In the genomic region with DNA sequence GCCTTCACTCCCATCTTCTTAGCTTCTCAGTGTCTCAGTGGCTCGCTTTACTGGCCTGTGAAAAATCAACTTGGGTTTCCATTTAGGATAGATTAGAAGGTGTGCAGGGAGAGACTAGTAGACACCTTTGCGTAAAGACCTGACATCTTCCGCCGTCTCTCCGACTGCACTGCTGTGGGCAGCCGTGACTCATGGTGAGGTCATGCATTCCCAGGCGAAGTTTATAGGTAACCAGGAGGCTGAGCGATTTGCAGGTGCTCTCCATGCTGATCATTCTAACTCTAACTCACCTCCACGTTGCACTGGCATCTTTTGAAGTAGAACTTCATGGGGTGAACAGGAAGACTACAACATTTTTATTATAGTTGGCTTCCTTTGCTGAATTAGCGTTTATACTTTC, we compare ENCODE assay signal across 11 cellular contexts.
DNase-seq lines count a peak whose midpoint lies in the region; ATAC-seq, FAIRE-seq and TF ChIP-seq lines count a peak whose summit lies in the region.
"Had no signal": no experiment of that assay in that cellular context is flagged by ENCODE, and none has a peak within 500 bp of the region (broad histone marks: within the 10 kb centered on the region; RNA-seq: fewer than 3 reads in every experiment).

No MANE protein-coding gene starts in this region.

- H3K9ac ChIP-seq in smooth muscle cell (ENCODE audit: low read depth), result no peak overlapping the region

- no peaks in the 10 kb centered on the region for H3K4me1 ChIP-seq in body of pancreas
- H3K4me1 ChIP-seq in smooth muscle cell (ENCODE audit: low read depth), result peaks cover 24% of the 10 kb centered on the region
- no peaks in the 10 kb centered on the region for H3K4me1 ChIP-seq in HAP-1
- H3K4me1 ChIP-seq: gastrocnemius medialis had no signal

- peak; percentile 87 for ATAC-seq in body of pancreas
- ATAC-seq: gastrocnemius medialis had no signal

- in situ Hi-C loops in HAP-1 (cut with MboI; ENCODE audit: low sequenced_read_pairs), result no loop called here

- no peaks in the 10 kb centered on the region for H3K36me3 ChIP-seq in body of pancreas (replicated peaks in 1 of 2; ENCODE audit: insufficient read depth in 1 of 2, low read depth in 2 of 2)
- H3K36me3 ChIP-seq in smooth muscle cell (ENCODE audit: low read depth), result no peaks in the 10 kb centered on the region
- H3K36me3 ChIP-seq in HAP-1 (replicated peaks), result no peaks in the 10 kb centered on the region
- H3K36me3 ChIP-seq: gastrocnemius medialis had no signal

- intact Hi-C loops in body of pancreas (cut with DNase I), result no loop called here

- H3K27me3 ChIP-seq in body of pancreas (no peaks in the 10 kb centered on the region), smooth muscle cell (ENCODE audit: low read depth) (no peaks in the 10 kb centered on the region), HAP-1 (ENCODE audit: low read depth) (no peaks in the 10 kb centered on the region)
- H3K27me3 ChIP-seq: gastrocnemius medialis had no signal

- no peaks in the 10 kb centered on the region for H3F3A ChIP-seq in smooth muscle cell (ENCODE audit: low read depth)

- H3K79me2 ChIP-seq in smooth muscle cell (ENCODE audit: low read depth), result no peaks in the 10 kb centered on the region

- no peak for DNase-seq in GM12892 (ENCODE audit: insufficient read length)
- DNase-seq in RCC 7860 (ENCODE audit: low spot score), result peak; percentile 79
- DNase-seq in body of pancreas, result peak; percentile 27 to 50 (median 47)
- DNase-seq in smooth muscle cell (lab: John Stamatoyannopoulos, UW; ENCODE audit: unreplicated experiment), result no peak
- no peak for DNase-seq in HAP-1 (ENCODE audit: low spot score in 2 of 2)
- DNase-seq in GM10266 (ENCODE audit: extremely low spot score), result no peak
- no peak for DNase-seq in D341Med (ENCODE audit: low spot score)
- no peak for DNase-seq in DMS 273 (lab: John Stamatoyannopoulos, UW; ENCODE audit: unreplicated experiment)
- DNase-seq: DMS153, NCI-H2227 treated with DMSO at 0.1 percent for 48 hours had no signal

- FAIRE-seq in GM12892 (lab: Jason Lieb, UNC) (peak; percentile 33), RCC 7860 (lab: Jason Lieb, UNC) (peak; percentile 82)

- WGBS in body of pancreas, 2 donors, result 42 to 43% methylated on average over 10 of the region's 10 CpGs
- WGBS in smooth muscle cell (ENCODE audit: low lambda C conversion rate), result 63% methylated on average over 10 of the region's 10 CpGs

- TF ChIP-seq CTCF in body of pancreas (IDR thresholded peaks at IDR 0.05) (no peak), smooth muscle cell (IDR thresholded peaks at IDR 0.05; ENCODE audit: borderline replicate concordance, insufficient read depth, poor library complexity, severe bottlenecking) (no peak), GM10266 (IDR thresholded peaks at IDR 0.05; ENCODE audit: control insufficient read depth, insufficient read depth, low read depth, missing control alignments) (no peak)

- no peak overlapping the region for H3K4me2 ChIP-seq in smooth muscle cell

- no peaks in the 10 kb centered on the region for H4K20me1 ChIP-seq in smooth muscle cell (ENCODE audit: low read depth)

- H3K4me3 ChIP-seq in body of pancreas, result no peak overlapping the region
- no peak overlapping the region for H3K4me3 ChIP-seq in smooth muscle cell
- H3K4me3 ChIP-seq in HAP-1, result no peak overlapping the region
- H3K4me3 ChIP-seq: gastrocnemius medialis had no signal

- H2AFZ ChIP-seq in smooth muscle cell (ENCODE audit: low read depth), result no peak overlapping the region

- TF ChIP-seq POLR2A in GM12892 (IDR thresholded peaks at IDR 0.05; ENCODE audit: low read depth, low read length) (no peak), body of pancreas (IDR thresholded peaks at IDR 0.05) (no peak)

- no peaks in the 10 kb centered on the region for H3K9me3 ChIP-seq in body of pancreas
- H3K9me3 ChIP-seq in smooth muscle cell (replicated peaks; ENCODE audit: low read depth), result no peaks in the 10 kb centered on the region
- no peaks in the 10 kb centered on the region for H3K9me3 ChIP-seq in HAP-1
- H3K9me3 ChIP-seq: gastrocnemius medialis had no signal

- H3K27ac ChIP-seq in body of pancreas (no peak overlapping the region), smooth muscle cell (ENCODE audit: low read depth) (peak overlapping the region; percentile 63)
- H3K27ac ChIP-seq: gastrocnemius medialis had no signal

Comparison
In these comparisons a context has a peak if more than half of its experiments do, and no peak if none do; other contexts are left out.
1. DNase-seq: peak in RCC 7860 (single experiment) and body of pancreas (4 of 4); none in GM12892 (single experiment), smooth muscle cell (single experiment), HAP-1 (0 of 2), GM10266 (single experiment), D341Med (single experiment) and DMS 273 (single experiment).